Comparison of ENCODE assay signal across 1 cellular context in the genomic region with DNA sequence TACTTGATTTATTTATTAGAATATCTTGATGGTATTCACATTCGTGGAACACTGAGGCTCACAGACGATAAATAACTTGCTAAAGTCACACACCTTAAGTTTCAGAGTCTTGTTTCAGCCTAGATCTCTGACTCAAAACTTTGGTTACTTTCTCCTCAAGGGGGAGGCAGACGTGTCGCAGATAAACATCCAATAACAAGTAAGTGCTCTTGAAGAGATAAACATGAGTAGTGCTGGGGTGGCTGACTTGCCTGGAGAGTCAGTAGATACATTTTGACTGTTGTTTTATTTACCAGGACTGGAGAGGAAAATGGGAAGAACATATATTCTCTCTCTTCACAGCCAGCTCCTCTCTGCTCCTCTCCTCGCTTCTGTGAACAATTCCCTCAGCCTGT.
TF ChIP-seq lines count a peak whose summit lies in the region.

No MANE protein-coding gene starts in this region.

TF ChIP-seq in K562, 482 proteins besides CTCF, POLR2A, EP300 and RAD21 (continues in another document):
- no peak for TF ChIP-seq RB1 (IDR thresholded peaks at IDR 0.05; ENCODE audit: low read depth)
- TF ChIP-seq, protein P1, sequence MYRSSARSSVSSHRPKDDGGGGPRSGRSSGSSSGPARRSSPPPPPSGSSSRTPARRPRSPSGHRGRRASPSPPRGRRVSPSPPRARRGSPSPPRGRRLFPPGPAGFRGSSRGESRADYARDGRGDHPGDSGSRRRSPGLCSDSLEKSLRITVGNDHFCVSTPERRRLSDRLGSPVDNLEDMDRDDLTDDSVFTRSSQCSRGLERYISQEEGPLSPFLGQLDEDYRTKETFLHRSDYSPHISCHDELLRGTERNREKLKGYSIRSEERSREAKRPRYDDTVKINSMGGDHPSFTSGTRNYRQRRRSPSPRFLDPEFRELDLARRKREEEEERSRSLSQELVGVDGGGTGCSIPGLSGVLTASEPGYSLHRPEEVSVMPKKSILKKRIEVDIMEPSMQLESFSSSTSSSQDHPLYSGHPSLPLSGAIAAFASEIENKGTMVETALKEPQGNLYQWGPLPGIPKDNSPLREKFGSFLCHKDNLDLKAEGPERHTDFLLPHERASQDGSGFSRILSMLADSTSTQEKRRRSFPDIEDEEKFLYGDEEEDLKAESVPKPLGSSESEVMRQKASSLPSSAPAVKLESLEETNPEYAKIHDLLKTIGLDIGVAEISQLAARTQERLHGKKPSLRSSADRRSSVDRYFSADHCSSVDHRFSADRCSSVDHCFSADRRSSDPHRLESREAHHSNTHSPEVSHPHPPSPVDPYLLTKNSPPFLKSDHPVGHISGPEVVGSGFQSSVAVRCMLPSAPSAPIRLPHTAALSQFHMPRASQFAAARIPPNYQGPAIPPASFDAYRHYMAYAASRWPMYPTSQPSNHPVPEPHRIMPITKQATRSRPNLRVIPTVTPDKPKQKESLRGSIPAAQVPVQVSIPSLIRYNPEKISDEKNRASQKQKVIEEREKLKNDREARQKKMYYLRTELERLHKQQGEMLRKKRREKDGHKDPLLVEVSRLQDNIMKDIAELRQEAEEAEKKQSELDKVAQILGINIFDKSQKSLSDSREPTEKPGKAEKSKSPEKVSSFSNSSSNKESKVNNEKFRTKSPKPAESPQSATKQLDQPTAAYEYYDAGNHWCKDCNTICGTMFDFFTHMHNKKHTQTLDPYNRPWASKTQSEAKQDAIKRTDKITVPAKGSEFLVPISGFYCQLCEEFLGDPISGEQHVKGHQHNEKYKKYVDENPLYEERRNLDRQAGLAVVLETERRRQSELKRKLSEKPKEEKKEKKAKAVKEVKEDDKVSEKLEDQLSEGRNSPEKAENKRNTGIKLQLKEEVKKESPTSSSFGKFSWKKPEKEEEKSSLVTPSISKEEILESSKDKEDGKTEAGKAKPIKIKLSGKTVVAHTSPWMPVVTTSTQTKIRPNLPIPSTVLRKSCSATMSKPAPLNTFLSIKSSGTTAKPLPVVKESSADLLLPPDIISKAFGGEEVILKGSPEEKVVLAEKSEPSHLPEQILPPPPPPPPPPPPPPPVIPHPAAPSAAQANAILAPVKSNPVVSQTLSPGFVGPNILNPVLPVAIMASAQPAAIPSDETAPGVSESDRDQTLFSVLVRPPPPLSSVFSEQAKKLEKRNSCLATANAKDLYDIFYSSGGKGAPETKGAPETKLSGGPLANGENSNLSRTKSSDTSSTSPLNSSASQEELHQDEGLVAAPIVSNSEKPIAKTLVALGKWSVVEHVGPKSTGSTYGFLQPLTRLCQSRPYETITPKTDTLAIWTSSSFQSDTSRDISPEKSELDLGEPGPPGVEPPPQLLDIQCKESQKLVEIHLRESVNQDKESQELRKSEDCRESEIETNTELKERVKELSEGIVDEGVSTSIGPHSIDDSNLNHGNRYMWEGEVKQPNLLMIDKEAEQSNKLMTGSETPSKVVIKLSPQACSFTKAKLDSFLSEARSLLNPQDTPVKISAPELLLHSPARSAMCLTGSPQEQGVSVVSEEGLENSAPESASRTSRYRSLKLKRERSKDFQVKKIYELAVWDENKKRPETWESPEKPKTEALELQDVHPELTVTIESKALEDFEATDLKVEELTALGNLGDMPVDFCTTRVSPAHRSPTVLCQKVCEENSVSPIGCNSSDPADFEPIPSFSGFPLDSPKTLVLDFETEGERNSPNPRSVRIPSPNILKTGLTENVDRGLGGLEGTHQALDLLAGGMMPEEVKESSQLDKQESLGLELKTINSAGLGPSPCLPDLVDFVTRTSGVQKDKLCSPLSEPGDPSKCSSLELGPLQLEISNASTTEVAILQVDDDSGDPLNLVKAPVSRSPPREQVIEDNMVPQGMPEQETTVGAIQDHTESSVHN (IDR thresholded peaks at IDR 0.05; ENCODE audit: borderline replicate concordance in 1 of 2, low read depth in 1 of 2): no peak
- no peak for TF ChIP-seq ZNF24 (IDR thresholded peaks at IDR 0.05)
- no peak for TF ChIP-seq NR1H2 (CRISPR knock-in tag; IDR thresholded peaks at IDR 0.05)
- no peak for TF ChIP-seq FOS (IDR thresholded peaks at IDR 0.05; ENCODE audit: extremely low read depth, insufficient read length)
- TF ChIP-seq CBX8 (IDR thresholded peaks at IDR 0.05; ENCODE audit: borderline replicate concordance, extremely low read depth, low read depth, low read length, poor library complexity, severe bottlenecking): no peak
- no peak for TF ChIP-seq CBFB (CRISPR knock-in tag; IDR thresholded peaks at IDR 0.05)
- TF ChIP-seq ESRRB (CRISPR knock-in tag; IDR thresholded peaks at IDR 0.05; ENCODE audit: borderline replicate concordance): no peak
- TF ChIP-seq FOSL1 (tag; conservative IDR thresholded peaks at IDR 0.05): 0 out of 2 replicates have a peak, but pooled peaks have one; percentile 60
- TF ChIP-seq, protein P2, sequence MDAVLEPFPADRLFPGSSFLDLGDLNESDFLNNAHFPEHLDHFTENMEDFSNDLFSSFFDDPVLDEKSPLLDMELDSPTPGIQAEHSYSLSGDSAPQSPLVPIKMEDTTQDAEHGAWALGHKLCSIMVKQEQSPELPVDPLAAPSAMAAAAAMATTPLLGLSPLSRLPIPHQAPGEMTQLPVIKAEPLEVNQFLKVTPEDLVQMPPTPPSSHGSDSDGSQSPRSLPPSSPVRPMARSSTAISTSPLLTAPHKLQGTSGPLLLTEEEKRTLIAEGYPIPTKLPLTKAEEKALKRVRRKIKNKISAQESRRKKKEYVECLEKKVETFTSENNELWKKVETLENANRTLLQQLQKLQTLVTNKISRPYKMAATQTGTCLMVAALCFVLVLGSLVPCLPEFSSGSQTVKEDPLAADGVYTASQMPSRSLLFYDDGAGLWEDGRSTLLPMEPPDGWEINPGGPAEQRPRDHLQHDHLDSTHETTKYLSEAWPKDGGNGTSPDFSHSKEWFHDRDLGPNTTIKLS (IDR thresholded peaks at IDR 0.05; ENCODE audit: borderline replicate concordance, low read depth): no peak
- no peak for TF ChIP-seq ZNF311 (CRISPR knock-in tag; IDR thresholded peaks at IDR 0.05)
- TF ChIP-seq ZNF121 (CRISPR knock-in tag; conservative IDR thresholded peaks at IDR 0.05): no peak
- no peak for TF ChIP-seq ZNF589 (CRISPR knock-in tag; IDR thresholded peaks at IDR 0.05; ENCODE audit: low read depth)
- TF ChIP-seq ETV5 (CRISPR knock-in tag; IDR thresholded peaks at IDR 0.05; ENCODE audit: low read depth): no peak
- TF ChIP-seq, protein P3, sequence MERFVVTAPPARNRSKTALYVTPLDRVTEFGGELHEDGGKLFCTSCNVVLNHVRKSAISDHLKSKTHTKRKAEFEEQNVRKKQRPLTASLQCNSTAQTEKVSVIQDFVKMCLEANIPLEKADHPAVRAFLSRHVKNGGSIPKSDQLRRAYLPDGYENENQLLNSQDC (CRISPR knock-in tag; IDR thresholded peaks at IDR 0.05): no peak
- TF ChIP-seq SPI1 (IDR thresholded peaks at IDR 0.05; ENCODE audit: borderline replicate concordance, low read depth, low read length): no peak
- TF ChIP-seq, protein P4, sequence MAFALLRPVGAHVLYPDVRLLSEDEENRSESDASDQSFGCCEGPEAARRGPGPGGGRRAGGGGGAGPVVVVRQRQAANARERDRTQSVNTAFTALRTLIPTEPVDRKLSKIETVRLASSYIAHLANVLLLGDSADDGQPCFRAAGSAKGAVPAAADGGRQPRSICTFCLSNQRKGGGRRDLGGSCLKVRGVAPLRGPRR (CRISPR knock-in tag; IDR thresholded peaks at IDR 0.05): no peak
- TF ChIP-seq BRCA1 (IDR thresholded peaks at IDR 0.05): no peak
- TF ChIP-seq BRCA1 (CRISPR knock-in tag; IDR thresholded peaks at IDR 0.05): no peak
- no peak for TF ChIP-seq ZNF766 (CRISPR knock-in tag; conservative IDR thresholded peaks at IDR 0.05)
- TF ChIP-seq KAT2B (IDR thresholded peaks at IDR 0.05; ENCODE audit: low read depth, low read length): no peak
- TF ChIP-seq STAT5A (IDR thresholded peaks at IDR 0.05; ENCODE audit: borderline replicate concordance, low read length): no peak
- no peak for TF ChIP-seq RUNX1 (IDR thresholded peaks at IDR 0.05; ENCODE audit: low read depth)
- TF ChIP-seq NEUROD1 (IDR thresholded peaks at IDR 0.05; ENCODE audit: borderline replicate concordance, low read depth, low read length, partially characterized antibody): no peak
- TF ChIP-seq RFX7 (CRISPR knock-in tag; IDR thresholded peaks at IDR 0.05): no peak
- TF ChIP-seq L3MBTL2 (IDR thresholded peaks at IDR 0.05): no peak
- TF ChIP-seq, protein P5, sequence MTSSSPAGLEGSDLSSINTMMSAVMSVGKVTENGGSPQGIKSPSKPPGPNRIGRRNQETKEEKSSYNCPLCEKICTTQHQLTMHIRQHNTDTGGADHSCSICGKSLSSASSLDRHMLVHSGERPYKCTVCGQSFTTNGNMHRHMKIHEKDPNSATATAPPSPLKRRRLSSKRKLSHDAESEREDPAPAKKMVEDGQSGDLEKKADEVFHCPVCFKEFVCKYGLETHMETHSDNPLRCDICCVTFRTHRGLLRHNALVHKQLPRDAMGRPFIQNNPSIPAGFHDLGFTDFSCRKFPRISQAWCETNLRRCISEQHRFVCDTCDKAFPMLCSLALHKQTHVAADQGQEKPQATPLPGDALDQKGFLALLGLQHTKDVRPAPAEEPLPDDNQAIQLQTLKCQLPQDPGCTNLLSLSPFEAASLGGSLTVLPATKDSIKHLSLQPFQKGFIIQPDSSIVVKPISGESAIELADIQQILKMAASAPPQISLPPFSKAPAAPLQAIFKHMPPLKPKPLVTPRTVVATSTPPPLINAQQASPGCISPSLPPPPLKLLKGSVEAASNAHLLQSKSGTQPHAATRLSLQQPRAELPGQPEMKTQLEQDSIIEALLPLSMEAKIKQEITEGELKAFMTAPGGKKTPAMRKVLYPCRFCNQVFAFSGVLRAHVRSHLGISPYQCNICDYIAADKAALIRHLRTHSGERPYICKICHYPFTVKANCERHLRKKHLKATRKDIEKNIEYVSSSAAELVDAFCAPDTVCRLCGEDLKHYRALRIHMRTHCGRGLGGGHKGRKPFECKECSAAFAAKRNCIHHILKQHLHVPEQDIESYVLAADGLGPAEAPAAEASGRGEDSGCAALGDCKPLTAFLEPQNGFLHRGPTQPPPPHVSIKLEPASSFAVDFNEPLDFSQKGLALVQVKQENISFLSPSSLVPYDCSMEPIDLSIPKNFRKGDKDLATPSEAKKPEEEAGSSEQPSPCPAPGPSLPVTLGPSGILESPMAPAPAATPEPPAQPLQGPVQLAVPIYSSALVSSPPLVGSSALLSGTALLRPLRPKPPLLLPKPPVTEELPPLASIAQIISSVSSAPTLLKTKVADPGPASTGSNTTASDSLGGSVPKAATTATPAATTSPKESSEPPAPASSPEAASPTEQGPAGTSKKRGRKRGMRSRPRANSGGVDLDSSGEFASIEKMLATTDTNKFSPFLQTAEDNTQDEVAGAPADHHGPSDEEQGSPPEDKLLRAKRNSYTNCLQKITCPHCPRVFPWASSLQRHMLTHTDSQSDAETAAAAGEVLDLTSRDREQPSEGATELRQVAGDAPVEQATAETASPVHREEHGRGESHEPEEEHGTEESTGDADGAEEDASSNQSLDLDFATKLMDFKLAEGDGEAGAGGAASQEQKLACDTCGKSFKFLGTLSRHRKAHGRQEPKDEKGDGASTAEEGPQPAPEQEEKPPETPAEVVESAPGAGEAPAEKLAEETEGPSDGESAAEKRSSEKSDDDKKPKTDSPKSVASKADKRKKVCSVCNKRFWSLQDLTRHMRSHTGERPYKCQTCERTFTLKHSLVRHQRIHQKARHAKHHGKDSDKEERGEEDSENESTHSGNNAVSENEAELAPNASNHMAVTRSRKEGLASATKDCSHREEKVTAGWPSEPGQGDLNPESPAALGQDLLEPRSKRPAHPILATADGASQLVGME (CRISPR knock-in tag; IDR thresholded peaks at IDR 0.05): no peak
- TF ChIP-seq NR3C1 (CRISPR knock-in tag; IDR thresholded peaks at IDR 0.05): no peak
- TF ChIP-seq GABPB2 (CRISPR knock-in tag; conservative IDR thresholded peaks at IDR 0.05): no peak
- no peak for TF ChIP-seq ZNF197 (CRISPR knock-in tag; IDR thresholded peaks at IDR 0.05; ENCODE audit: low read depth)
- TF ChIP-seq RCOR1 (IDR thresholded peaks at IDR 0.05; ENCODE audit: borderline replicate concordance in 1 of 2, low read depth in 2 of 2, low read length in 2 of 2): 0 out of 4 replicates have a peak, but pooled peaks of 1 of the 2 experiments have one; percentile 26
- TF ChIP-seq ATF1 (CRISPR knock-in tag; IDR thresholded peaks at IDR 0.05): no peak
- no peak for TF ChIP-seq ATF1 (tag; IDR thresholded peaks at IDR 0.05)
- TF ChIP-seq, protein P6, sequence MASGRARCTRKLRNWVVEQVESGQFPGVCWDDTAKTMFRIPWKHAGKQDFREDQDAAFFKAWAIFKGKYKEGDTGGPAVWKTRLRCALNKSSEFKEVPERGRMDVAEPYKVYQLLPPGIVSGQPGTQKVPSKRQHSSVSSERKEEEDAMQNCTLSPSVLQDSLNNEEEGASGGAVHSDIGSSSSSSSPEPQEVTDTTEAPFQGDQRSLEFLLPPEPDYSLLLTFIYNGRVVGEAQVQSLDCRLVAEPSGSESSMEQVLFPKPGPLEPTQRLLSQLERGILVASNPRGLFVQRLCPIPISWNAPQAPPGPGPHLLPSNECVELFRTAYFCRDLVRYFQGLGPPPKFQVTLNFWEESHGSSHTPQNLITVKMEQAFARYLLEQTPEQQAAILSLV (tag; IDR thresholded peaks at IDR 0.05): no peak
- TF ChIP-seq SRSF1 (IDR thresholded peaks at IDR 0.05; ENCODE audit: low read depth, low read length): no peak
- TF ChIP-seq ZFP30 (CRISPR knock-in tag; IDR thresholded peaks at IDR 0.05; ENCODE audit: borderline replicate concordance): no peak
- TF ChIP-seq, protein P7, sequence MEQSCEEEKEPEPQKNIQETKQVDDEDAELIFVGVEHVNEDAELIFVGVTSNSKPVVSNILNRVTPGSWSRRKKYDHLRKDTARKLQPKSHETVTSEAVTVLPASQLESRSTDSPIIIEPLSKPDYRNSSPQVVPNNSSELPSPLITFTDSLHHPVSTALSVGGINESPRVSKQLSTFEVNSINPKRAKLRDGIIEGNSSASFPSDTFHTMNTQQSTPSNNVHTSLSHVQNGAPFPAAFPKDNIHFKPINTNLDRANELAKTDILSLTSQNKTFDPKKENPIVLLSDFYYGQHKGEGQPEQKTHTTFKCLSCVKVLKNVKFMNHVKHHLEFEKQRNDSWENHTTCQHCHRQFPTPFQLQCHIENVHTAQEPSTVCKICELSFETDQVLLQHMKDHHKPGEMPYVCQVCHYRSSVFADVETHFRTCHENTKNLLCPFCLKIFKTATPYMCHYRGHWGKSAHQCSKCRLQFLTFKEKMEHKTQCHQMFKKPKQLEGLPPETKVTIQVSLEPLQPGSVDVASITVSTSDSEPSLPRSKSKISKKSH (CRISPR knock-in tag; IDR thresholded peaks at IDR 0.05): no peak
- TF ChIP-seq, protein P8, sequence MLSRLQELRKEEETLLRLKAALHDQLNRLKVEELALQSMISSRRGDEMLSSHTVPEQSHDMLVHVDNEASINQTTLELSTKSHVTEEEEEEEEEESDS (CRISPR knock-in tag; IDR thresholded peaks at IDR 0.05): no peak
- TF ChIP-seq, protein P9, sequence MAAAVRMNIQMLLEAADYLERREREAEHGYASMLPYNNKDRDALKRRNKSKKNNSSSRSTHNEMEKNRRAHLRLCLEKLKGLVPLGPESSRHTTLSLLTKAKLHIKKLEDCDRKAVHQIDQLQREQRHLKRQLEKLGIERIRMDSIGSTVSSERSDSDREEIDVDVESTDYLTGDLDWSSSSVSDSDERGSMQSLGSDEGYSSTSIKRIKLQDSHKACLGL (CRISPR knock-in tag; IDR thresholded peaks at IDR 0.05; ENCODE audit: borderline replicate concordance, poor library complexity, severe bottlenecking): no peak
- TF ChIP-seq ZNF354B (CRISPR knock-in tag; IDR thresholded peaks at IDR 0.05): no peak
- peak; percentile 71 for TF ChIP-seq TCF3 (CRISPR knock-in tag; IDR thresholded peaks at IDR 0.05)
- TF ChIP-seq PHF20 (IDR thresholded peaks at IDR 0.05; ENCODE audit: partially characterized antibody): no peak
- no peak for TF ChIP-seq POLR3G (IDR thresholded peaks at IDR 0.05; ENCODE audit: extremely low read depth, insufficient read length, insufficient replicate concordance)
